ENCODE assay signal across 8 cellular contexts in genomic region chr3:127831723-127832172, GRCh38. TPM values are rescaled to one million over a fixed set of nuclear protein-coding genes. Genes with fewer than 3 reads are reported as not detected.
DNase-seq lines count a peak whose midpoint lies in the region; ATAC-seq and TF ChIP-seq lines count a peak whose summit lies in the region.

No MANE protein-coding gene starts in this region.

- DNase-seq in Caco-2 = peak in 1 of 2 experiments; percentile 52
- peak; percentile 69 for DNase-seq in HEK293T (ENCODE audit: extremely low spot score)
- peak; percentile 68 for DNase-seq in UCSD-AML1 (lab: John Stamatoyannopoulos, UW; ENCODE audit: unreplicated experiment)
- peak; percentile 58 for DNase-seq in glutamatergic neuron
- peak; percentile 11 to 16 for DNase-seq in stimulated activated CD8-positive, alpha-beta memory T cell treated with anti-CD3 and anti-CD28 coated beads, Interleukin-15, amount 100 ng/mL, for 48 hours (ENCODE audit: low read depth in 2 of 2)
- no peak for DNase-seq in GM19240 (ENCODE audit: insufficient read length, low spot score)

- no peaks in the 10 kb centered on the region for H3K36me3 ChIP-seq in Caco-2 (ENCODE audit: control insufficient read depth, insufficient read depth, low read length)

- peaks cover 26% of the 10 kb centered on the region for H3K9me3 Mint-ChIP-seq in Caco-2 (ENCODE audit: unreplicated experiment)
- H3K9me3 Mint-ChIP-seq in glutamatergic neuron (ENCODE audit: unreplicated experiment) = peaks cover 13% of the 10 kb centered on the region

- CTCF ChIA-PET in Caco-2 (lab: Charles Lee) = interaction anchor here (0.6 to 2.5 kb wide), 3 partner anchors 41 to 152 kb away, joined by 3 to 10 read pairs (median 5); no protein-coding TSS in a partner anchor
- CTCF ChIA-PET in HEK293T (lab: Yijun Ruan, JAX) = interaction anchor here (0.6 to 0.9 kb wide), 2 partner anchors 43 to 141 kb away, joined by 3 to 5 read pairs; no protein-coding TSS in a partner anchor

- no peaks in the 10 kb centered on the region for H3K27me3 Mint-ChIP-seq in Caco-2 (ENCODE audit: insufficient read depth, unreplicated experiment)
- H3K27me3 Mint-ChIP-seq in glutamatergic neuron (ENCODE audit: unreplicated experiment) = peaks cover 2% of the 10 kb centered on the region

- no peaks in the 10 kb centered on the region for H3K27me3 ChIP-seq in Caco-2 (replicated peaks; ENCODE audit: control insufficient read depth, insufficient read depth, low read length)

- no TSS peak for BruUV-seq in Caco-2 (replicated peaks; lab: Mats Ljungman, UMichigan)

- no peaks in the 10 kb centered on the region for H3K4me1 Mint-ChIP-seq in Caco-2 (ENCODE audit: low read depth, unreplicated experiment)
- H3K4me1 Mint-ChIP-seq in glutamatergic neuron (ENCODE audit: low read depth, unreplicated experiment) = peaks cover 4% of the 10 kb centered on the region

- H3K4me3 Mint-ChIP-seq in Caco-2 (ENCODE audit: unreplicated experiment) (no peak overlapping the region), glutamatergic neuron (ENCODE audit: unreplicated experiment) (no peak overlapping the region)

- TF ChIP-seq CTCF in Caco-2 (IDR thresholded peaks at IDR 0.05; ENCODE audit: insufficient read depth in 1 of 2, low read depth in 1 of 2, low read length in 1 of 2, severe bottlenecking in 1 of 2, unreplicated experiment in 1 of 2) (peak; percentile 66 to 74), glutamatergic neuron (IDR thresholded peaks at IDR 0.05; ENCODE audit: partially characterized antibody, unreplicated experiment) (peak; percentile 69)

- no peak overlapping the region for H3K27ac Mint-ChIP-seq in Caco-2 (ENCODE audit: unreplicated experiment)
- H3K27ac Mint-ChIP-seq in glutamatergic neuron (ENCODE audit: unreplicated experiment) = peak overlapping the region; percentile 6

- H3K36me3 Mint-ChIP-seq in Caco-2 (ENCODE audit: insufficient read depth, unreplicated experiment) (no peaks in the 10 kb centered on the region), glutamatergic neuron (ENCODE audit: unreplicated experiment) (peaks cover 45% of the 10 kb centered on the region)

- no peaks in the 10 kb centered on the region for H3K4me1 ChIP-seq in Caco-2

- intact Hi-C loops in Caco-2 (cut with micrococcal nuclease; ENCODE audit: unreplicated experiment) = loop anchor here (2.0 kb wide), 1 partner anchor 141 kb away; no protein-coding TSS in a partner anchor

- POLR2A ChIA-PET in Caco-2 (lab: Charles Lee) = no interaction called here
- POLR2A ChIA-PET in HEK293T (lab: Yijun Ruan, JAX) = no interaction called here

- no peak overlapping the region for H3K4me3 ChIP-seq in Caco-2 (ENCODE audit: low read depth, low read length)

- ATAC-seq in GM19324 (IDR thresholded peaks at IDR 0.05; ENCODE audit: low FRiP score, unreplicated experiment) (no peak), GM18861 (IDR thresholded peaks at IDR 0.05; ENCODE audit: unreplicated experiment) (no peak)

- peaks cover 11% of the 10 kb centered on the region; the same call in 1 of the 2 replicates for H3K9me3 ChIP-seq in Caco-2

TF ChIP-seq in HEK293T, 16 proteins besides CTCF, POLR2A, EP300 and RAD21:
- TF ChIP-seq HDGF (IDR thresholded peaks at IDR 0.05; ENCODE audit: borderline replicate concordance) (no peak), TARDBP (IDR thresholded peaks at IDR 0.05) (no peak), CTBP1 (IDR thresholded peaks at IDR 0.05; ENCODE audit: borderline replicate concordance) (no peak), SUZ12 (IDR thresholded peaks at IDR 0.05) (no peak), BHLHE40 (IDR thresholded peaks at IDR 0.05; ENCODE audit: borderline replicate concordance) (no peak), ARNT (IDR thresholded peaks at IDR 0.05) (no peak), FOXA1 (IDR thresholded peaks at IDR 0.05) (no peak), ELF4 (IDR thresholded peaks at IDR 0.05) (no peak), PKNOX1 (IDR thresholded peaks at IDR 0.05) (no peak), FOXK2 (IDR thresholded peaks at IDR 0.05) (no peak), NFRKB (IDR thresholded peaks at IDR 0.05) (no peak), ZNF384 (IDR thresholded peaks at IDR 0.05) (no peak)

RNA-seq across cellular contexts. Expression of gene MGLL, which starts 9.4 kb away (rescaled TPM):
- 7.8 and 8.4 TPM in 2 replicates for total RNA-seq in Caco-2 (2022)
- total RNA-seq in glutamatergic neuron (ENCODE audit: unreplicated experiment) = 10.3 TPM
